ENCODE assay signal across 11 cellular contexts in the genomic region with DNA sequence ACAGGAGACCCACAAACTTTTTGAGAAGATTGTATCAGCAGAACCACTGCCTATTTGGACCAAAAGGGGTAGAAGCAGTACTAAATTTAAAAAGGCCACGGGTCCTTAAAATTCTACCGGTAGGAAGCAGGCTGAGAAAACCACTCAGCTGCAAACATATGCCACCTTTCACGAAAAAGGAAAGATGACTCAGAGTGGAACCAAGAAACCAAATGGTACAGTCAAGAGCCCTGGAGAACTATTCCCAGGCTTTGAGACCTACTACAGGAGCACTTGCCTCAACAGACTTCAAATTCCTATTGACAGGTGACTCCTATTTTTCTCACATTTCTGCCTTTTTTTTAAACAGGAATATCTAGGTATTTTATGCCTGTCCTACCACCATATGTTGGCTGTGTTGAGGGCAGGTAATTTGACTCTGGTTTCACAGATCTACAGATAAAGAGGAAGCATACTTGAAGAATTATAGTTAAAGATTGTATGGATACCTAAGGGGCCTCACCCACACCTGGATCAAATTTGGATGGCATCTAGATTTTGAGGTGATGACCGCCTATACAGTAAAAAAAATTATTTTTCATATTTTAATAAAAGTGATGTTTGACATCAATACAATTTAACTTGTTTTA. TPM values are rescaled to one million over a fixed set of nuclear protein-coding genes. Genes with fewer than 3 reads are reported as not detected.
DNase-seq lines count a peak whose midpoint lies in the region; ATAC-seq, FAIRE-seq and TF ChIP-seq lines count a peak whose summit lies in the region.
"Had no signal": no experiment of that assay in that cellular context is flagged by ENCODE, and none has a peak within 500 bp of the region (broad histone marks: within the 10 kb centered on the region; RNA-seq: fewer than 3 reads in every experiment).

No MANE protein-coding gene starts in this region.

- H3K27me3 ChIP-seq in GM12878 (replicated peaks in 1 of 2; ENCODE audit: control insufficient read depth in 2 of 2, insufficient read depth in 2 of 2, low read length in 1 of 2) (no peaks in the 10 kb centered on the region), smooth muscle cell (ENCODE audit: low read depth) (no peaks in the 10 kb centered on the region)

- H3K4me3 ChIP-seq in GM12878, result 0 out of 2 replicates have a peak overlapping the region, but pooled peaks have one; percentile 11
- no peak overlapping the region for H3K4me3 ChIP-seq in smooth muscle cell

- POLR2A ChIA-PET in GM12878 (lab: Charles Lee), result no interaction called here

- no peaks in the 10 kb centered on the region for H3F3A ChIP-seq in smooth muscle cell (ENCODE audit: low read depth)

- ATAC-seq in GM19023 (IDR thresholded peaks at IDR 0.05; ENCODE audit: unreplicated experiment), result peak; percentile 51
- peak; percentile 69 for ATAC-seq in GM21786 (IDR thresholded peaks at IDR 0.05; ENCODE audit: unreplicated experiment)
- ATAC-seq in HG03280 (IDR thresholded peaks at IDR 0.05; ENCODE audit: unreplicated experiment), result peak; percentile 44
- ATAC-seq in GM12878, result peak; percentile 53

- H4K20me1 ChIP-seq in GM12878 (ENCODE audit: control insufficient read depth, insufficient read depth) (no peaks in the 10 kb centered on the region), smooth muscle cell (ENCODE audit: low read depth) (peaks cover 96% of the 10 kb centered on the region)

- no peak for TF ChIP-seq RAD21 in GM12878 (IDR thresholded peaks at IDR 0.05; ENCODE audit: insufficient read depth, low read depth, low read length)

- CTCF ChIA-PET in GM12878 (lab: Yijun Ruan, JAX), result interaction anchor here (0.8 to 3.4 kb wide), 8 partner anchors 10 to 80 kb away, joined by 3 to 31 read pairs (median 6); a partner anchor contains a TSS

- TF ChIP-seq CTCF in GM12878 (IDR thresholded peaks at IDR 0.05 in 2 of 3, conservative IDR thresholded peaks at IDR 0.05 in 1 of 3; ENCODE audit: control insufficient read depth in 2 of 3, extremely low read depth in 1 of 3, insufficient read depth in 1 of 3, low read depth in 3 of 3, low read length in 3 of 3), result no peak
- TF ChIP-seq CTCF in smooth muscle cell (IDR thresholded peaks at IDR 0.05; ENCODE audit: borderline replicate concordance, insufficient read depth, poor library complexity, severe bottlenecking), result no peak

- no peak for TF ChIP-seq EP300 in GM12878 (IDR thresholded peaks at IDR 0.05; ENCODE audit: borderline replicate concordance in 1 of 2, control insufficient read depth in 1 of 2, low read depth in 2 of 2, low read length in 2 of 2)

- intact Hi-C loops in GM12878 (cut with micrococcal nuclease; ENCODE audit: unreplicated experiment), result loop anchor here (1.0 kb wide), 1 partner anchor 11 kb away; no protein-coding TSS in a partner anchor

- H3K79me2 ChIP-seq in GM12878 (ENCODE audit: control insufficient read depth, insufficient read depth, low read length), result peaks cover 76% of the 10 kb centered on the region
- peaks cover 96% of the 10 kb centered on the region for H3K79me2 ChIP-seq in smooth muscle cell (ENCODE audit: low read depth)

- SMC1A ChIA-PET in GM12878 (lab: Charles Lee; ENCODE audit: uncharacterized antibody, unreplicated experiment), result interaction anchor here (0.7 to 7.9 kb wide), 7 partner anchors 8 to 81 kb away, joined by 4 to 72 read pairs (median 7); no protein-coding TSS in a partner anchor

- RAD21 ChIA-PET in GM12878 (lab: Charles Lee; ENCODE audit: unreplicated experiment), result interaction anchor here (1.0 kb wide), 1 partner anchor 9 kb away, joined by 3 read pairs; no protein-coding TSS in a partner anchor

- peaks cover 21% of the 10 kb centered on the region for H3K4me1 ChIP-seq in GM12878 (ENCODE audit: control insufficient read depth, insufficient read depth, low read length)
- H3K4me1 ChIP-seq in smooth muscle cell (ENCODE audit: low read depth), result peaks cover 8% of the 10 kb centered on the region

- H2AFZ ChIP-seq in GM12878 (ENCODE audit: control insufficient read depth, low read depth, low read length) (no peak overlapping the region; the same call in 1 of the 2 replicates), smooth muscle cell (ENCODE audit: low read depth) (no peak overlapping the region)

- H3K36me3 ChIP-seq in GM12878 (ENCODE audit: control insufficient read depth in 2 of 2, insufficient read depth in 2 of 2, low read length in 1 of 2) (no peaks in the 10 kb centered on the region), smooth muscle cell (ENCODE audit: low read depth) (no peaks in the 10 kb centered on the region)

- peak overlapping the region; percentile 60; the same call in 1 of the 2 replicates for H3K4me2 ChIP-seq in GM12878 (ENCODE audit: control insufficient read depth, insufficient read depth)
- H3K4me2 ChIP-seq in smooth muscle cell, result no peak overlapping the region

- BruUV-seq in GM12878 (replicated peaks; lab: Mats Ljungman, UMichigan), result no TSS peak

- no peak overlapping the region; the same call in 1 of the 2 replicates for H3K27ac ChIP-seq in GM12878 (ENCODE audit: control insufficient read depth, insufficient read depth)
- H3K27ac ChIP-seq in smooth muscle cell (ENCODE audit: low read depth), result no peak overlapping the region

- DNase-seq in GM12878 (ENCODE audit: low read depth, low spot score) (peak; percentile 52), HT-29 (ENCODE audit: low spot score) (no peak), smooth muscle cell (lab: John Stamatoyannopoulos, UW; ENCODE audit: unreplicated experiment) (no peak), DMS53 (lab: John Stamatoyannopoulos, UW) (no peak)
- DNase-seq: activated CD4-positive, alpha-beta T cell treated with anti-CD3 and anti-CD28 coated beads, Interleukin-2, amount 50 U/mL, for 1 hour; activated naive CD8-positive, alpha-beta T cell treated with anti-CD3 and anti-CD28 coated beads, Interleukin-2, amount 10 ng/mL, durations not matched to agents 7 days and 5 days; hippocampal formation; NCI-H1048 had no signal

- in situ Hi-C loops in GM12878 (cut with MboI), result no loop called here

- H3K9ac ChIP-seq in GM12878 (ENCODE audit: control insufficient read depth, insufficient read depth, low read length), result no peak overlapping the region
- no peak overlapping the region for H3K9ac ChIP-seq in smooth muscle cell (ENCODE audit: low read depth)

- no peak for TF ChIP-seq POLR2A in GM12878 (IDR thresholded peaks at IDR 0.05; ENCODE audit: low read depth, low read length)

- no peak for FAIRE-seq in GM12878 (lab: Jason Lieb, UNC)

- 26% methylated on average over 4 of the region's 4 CpGs for WGBS in GM12878 (ENCODE audit: insufficient coverage, insufficient replicate concordance, low lambda C conversion rate, missing lambda C conversion rate)
- 78% methylated on average over 4 of the region's 4 CpGs for WGBS in smooth muscle cell (ENCODE audit: low lambda C conversion rate)

- H3K9me3 ChIP-seq in GM12878 (replicated peaks; ENCODE audit: control insufficient read depth, insufficient read depth, low read length) (no peaks in the 10 kb centered on the region; the same call in 2 of the 3 replicates), smooth muscle cell (replicated peaks; ENCODE audit: low read depth) (no peaks in the 10 kb centered on the region)

TF ChIP-seq in GM12878, 131 proteins besides CTCF, POLR2A, EP300 and RAD21 (continues in another document):
- TF ChIP-seq, protein P1, sequence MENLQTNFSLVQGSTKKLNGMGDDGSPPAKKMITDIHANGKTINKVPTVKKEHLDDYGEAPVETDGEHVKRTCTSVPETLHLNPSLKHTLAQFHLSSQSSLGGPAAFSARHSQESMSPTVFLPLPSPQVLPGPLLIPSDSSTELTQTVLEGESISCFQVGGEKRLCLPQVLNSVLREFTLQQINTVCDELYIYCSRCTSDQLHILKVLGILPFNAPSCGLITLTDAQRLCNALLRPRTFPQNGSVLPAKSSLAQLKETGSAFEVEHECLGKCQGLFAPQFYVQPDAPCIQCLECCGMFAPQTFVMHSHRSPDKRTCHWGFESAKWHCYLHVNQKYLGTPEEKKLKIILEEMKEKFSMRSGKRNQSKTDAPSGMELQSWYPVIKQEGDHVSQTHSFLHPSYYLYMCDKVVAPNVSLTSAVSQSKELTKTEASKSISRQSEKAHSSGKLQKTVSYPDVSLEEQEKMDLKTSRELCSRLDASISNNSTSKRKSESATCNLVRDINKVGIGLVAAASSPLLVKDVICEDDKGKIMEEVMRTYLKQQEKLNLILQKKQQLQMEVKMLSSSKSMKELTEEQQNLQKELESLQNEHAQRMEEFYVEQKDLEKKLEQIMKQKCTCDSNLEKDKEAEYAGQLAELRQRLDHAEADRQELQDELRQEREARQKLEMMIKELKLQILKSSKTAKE (IDR thresholded peaks at IDR 0.05; ENCODE audit: low read depth, poor library complexity, severe bottlenecking), result peak; percentile 19
- TF ChIP-seq EED (IDR thresholded peaks at IDR 0.05; ENCODE audit: low read depth), result peak; percentile 77
- TF ChIP-seq MTA2 (IDR thresholded peaks at IDR 0.05; ENCODE audit: low read depth), result peak; percentile 48; the same call in 1 of the 2 replicates
- TF ChIP-seq IKZF2 (IDR thresholded peaks at IDR 0.05), result peak; percentile 74 to 79
- TF ChIP-seq ETV6 (conservative IDR thresholded peaks at IDR 0.05 in 1 of 2, IDR thresholded peaks at IDR 0.05 in 1 of 2; ENCODE audit: borderline replicate concordance in 1 of 2, low read depth in 1 of 2), result peak in 1 of 2 experiments; percentile 35; a peak in 1 of 4 replicates

RNA-seq across cellular contexts. Expression of a gene that starts 10.1 kb away (rescaled TPM):
- 42.8 and 52.3 TPM in 2 replicates for total RNA-seq in GM12878 (2013; cell fraction: nucleolus; rRNA removed)
- total RNA-seq in GM12878 (2014; rRNA removed) (19.4 and 22.0 TPM in 2 replicates), GM12878 (2014; rRNA removed; fragmentation: Illumina TruSeq; extraction: Trizol) (25.2 and 26.2 TPM in 2 replicates), GM12878 (2021) (19.3 and 20.1 TPM in 2 replicates), smooth muscle cell (44.5 and 65.1 TPM in 2 replicates)
- polyA plus RNA-seq in GM12878 (2011; ENCODE audit: low read depth), result 6.4 TPM
- polyA plus RNA-seq in GM12878 (2011; rRNA removed) (11.7 and 12.9 TPM in 2 replicates), GM12878 (2014; fragmentation: Illumina TruSeq; extraction: Trizol) (24.2 and 24.6 TPM in 2 replicates), GM12878 (2014; fragmentation: Nextera tagmentation; extraction: Ambion mirVana) (10 to 100 TPM; 11.1 to 14.6 TPM), GM12878 (2014; rRNA removed) (14.4 TPM in 2 replicates), GM12878 (2016; fragmentation: Nextera tagmentation; extraction: Ambion mirVana) (10 to 100 TPM; 26.6 to 32.4 TPM), smooth muscle cell (45.4 and 59.9 TPM in 2 replicates)
- 9.0 and 12.2 TPM in 2 replicates for polyA plus RNA-seq in GM12878 (2011; cell fraction: cytosol; rRNA removed)
- polyA plus RNA-seq in GM12878 (2011; cell fraction: nucleus; rRNA removed), result 12.0 and 16.4 TPM in 2 replicates
- polyA plus RNA-seq in GM12878 (2012), result 9.6 and 12.5 TPM in 2 replicates
- polyA minus RNA-seq in GM12878 (2011; rRNA and poly(A)+ RNA removed), result 15.4 and 25.7 TPM in 2 replicates
- polyA minus RNA-seq in GM12878 (2011; cell fraction: cytosol; rRNA and poly(A)+ RNA removed), result 10.0 and 15.3 TPM in 2 replicates
- polyA minus RNA-seq in GM12878 (2011; cell fraction: nucleus; rRNA and poly(A)+ RNA removed), result 12.0 and 26.5 TPM in 2 replicates
- 20.2 and 21.4 TPM in 2 replicates for total RNA-seq in HT-29 (2014; rRNA removed; shearing (Covaris generic))
